Comparison of ENCODE assay signal across 15 cellular contexts in the genomic region with DNA sequence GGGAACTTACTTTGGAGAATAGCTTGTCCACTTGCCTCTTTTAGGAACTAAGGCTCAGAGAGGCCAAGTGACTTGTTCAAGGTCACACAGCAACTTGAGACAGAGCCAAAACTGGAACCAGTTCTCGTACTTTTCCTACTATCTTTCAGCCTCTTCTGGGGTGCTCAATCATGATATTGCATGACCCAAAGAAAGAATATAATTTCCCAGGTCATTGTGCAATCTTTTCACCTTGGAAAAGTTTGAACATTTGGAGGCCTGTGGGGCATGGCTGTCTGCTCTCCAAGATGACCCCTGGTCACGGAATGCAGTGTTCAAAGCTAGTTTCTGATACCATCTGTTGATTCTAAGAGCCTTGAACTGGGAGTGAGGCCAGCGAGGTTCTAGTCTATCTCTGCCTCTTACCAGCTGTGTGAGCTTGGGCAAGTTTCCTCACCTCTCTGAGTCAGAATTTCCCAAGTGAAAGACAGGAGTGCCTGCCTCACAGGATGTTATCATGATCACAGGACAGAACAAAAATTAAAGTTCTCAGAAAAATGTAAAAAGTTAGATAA.
A peak's percentile ranks its signal among the peaks of the same experiment; 100 is the strongest.
DNase-seq lines count a peak whose midpoint lies in the region; ATAC-seq and TF ChIP-seq lines count a peak whose summit lies in the region.
"Had no signal": no experiment of that assay in that cellular context is flagged by ENCODE, and none has a peak within 500 bp of the region (broad histone marks: within the 10 kb centered on the region; RNA-seq: fewer than 3 reads in every experiment).

No MANE protein-coding gene starts in this region.

- peak overlapping the region; percentile 63 for H3K9ac ChIP-seq in skeletal muscle satellite cell (ENCODE audit: low read depth, low read length)

- H3K79me2 ChIP-seq in GM23338 (replicated peaks; ENCODE audit: insufficient read depth): no peaks in the 10 kb centered on the region

- H3K36me3 ChIP-seq in GM23338 (ENCODE audit: insufficient read depth) (no peaks in the 10 kb centered on the region), RWPE2 (ENCODE audit: low read depth) (no peaks in the 10 kb centered on the region), skeletal muscle satellite cell (ENCODE audit: insufficient read depth, low read length) (no peaks in the 10 kb centered on the region)
- H3K36me3 ChIP-seq in CD8-positive, alpha-beta memory T cell (ENCODE audit: insufficient read depth, low read length): no peaks in the 10 kb centered on the region
- H3K36me3 ChIP-seq: gastrocnemius medialis had no signal

- no peak for TF ChIP-seq CTCF in GM23338 (conservative IDR thresholded peaks at IDR 0.05; ENCODE audit: low read depth in 2 of 2)
- no peak for TF ChIP-seq CTCF in RWPE2 (IDR thresholded peaks at IDR 0.05; ENCODE audit: poor library complexity, severe bottlenecking)

- no peak overlapping the region for H3K4me3 ChIP-seq in GM23338
- no peak overlapping the region for H3K4me3 ChIP-seq in RWPE2 (ENCODE audit: severe bottlenecking)
- no peak overlapping the region for H3K4me3 ChIP-seq in skeletal muscle satellite cell (ENCODE audit: low read length)
- H3K4me3 ChIP-seq in CD8-positive, alpha-beta memory T cell (ENCODE audit: low read length): no peak overlapping the region
- H3K4me3 ChIP-seq: gastrocnemius medialis had no signal

- peaks cover 10% of the 10 kb centered on the region for H3K27me3 Mint-ChIP-seq in GM23338 (ENCODE audit: insufficient read depth, low read depth, poor library complexity)
- peaks cover 24 to 77% of the 10 kb centered on the region in 2 donors for H3K27me3 Mint-ChIP-seq in CD8-positive, alpha-beta memory T cell

- H3K27me3 ChIP-seq in GM23338 (ENCODE audit: insufficient read depth) (no peaks in the 10 kb centered on the region), RWPE2 (ENCODE audit: insufficient read depth, poor library complexity, severe bottlenecking) (no peaks in the 10 kb centered on the region), skeletal muscle satellite cell (ENCODE audit: control insufficient read depth, insufficient read depth, low read length) (no peaks in the 10 kb centered on the region)
- H3K27me3 ChIP-seq in CD8-positive, alpha-beta memory T cell (ENCODE audit: insufficient read depth, low read length, poor library complexity, severe bottlenecking): no peaks in the 10 kb centered on the region
- H3K27me3 ChIP-seq: gastrocnemius medialis had no signal

- peak overlapping the region; percentile 16; the same call in 1 of the 2 replicates for H3K27ac Mint-ChIP-seq in GM23338
- no peak overlapping the region for H3K27ac Mint-ChIP-seq in CD8-positive, alpha-beta memory T cell
- H3K27ac Mint-ChIP-seq: activated CD4-positive, alpha-beta T cell treated with anti-CD3 and anti-CD28 coated beads, Interleukin-2, amount 10 ng/mL, durations not matched to agents 7 days and 5 days; activated naive CD8-positive, alpha-beta T cell treated with anti-CD3 and anti-CD28 coated beads, Interleukin-2, amount 10 ng/mL, durations not matched to agents 7 days and 5 days; stimulated activated naive B cell treated with anti-CD40 and anti-IgM and Interleukin-4, amounts not matched to agents 10 μg/mL and 1 μg/mL and 100 μg/mL, for 72 hours had no signal

- no peak for ATAC-seq in GM23338
- peak; percentile 40; the same call in 1 of the 3 replicates for ATAC-seq in RWPE2 (ENCODE audit: low read depth)
- ATAC-seq: gastrocnemius medialis; Right ventricle myocardium inferior; stimulated activated naive B cell treated with anti-CD40 and anti-IgM and Interleukin-4, amounts not matched to agents 10 μg/mL and 1 μg/mL and 100 μg/mL, for 72 hours had no signal

- peak overlapping the region; percentile 96; the same call in 1 of the 2 replicates for H2AFZ ChIP-seq in GM23338

- CTCF ChIA-PET in CD8-positive, alpha-beta memory T cell (lab: Charles Lee): no interaction called here

- no peaks in the 10 kb centered on the region for H3K9me3 Mint-ChIP-seq in GM23338
- H3K9me3 Mint-ChIP-seq in CD8-positive, alpha-beta memory T cell: no peaks in the 10 kb centered on the region
- H3K9me3 Mint-ChIP-seq: activated CD4-positive, alpha-beta T cell treated with anti-CD3 and anti-CD28 coated beads, Interleukin-2, amount 10 ng/mL, durations not matched to agents 7 days and 5 days; activated naive CD8-positive, alpha-beta T cell treated with anti-CD3 and anti-CD28 coated beads, Interleukin-2, amount 10 ng/mL, durations not matched to agents 7 days and 5 days; stimulated activated naive B cell treated with anti-CD40 and anti-IgM and Interleukin-4, amounts not matched to agents 10 μg/mL and 1 μg/mL and 100 μg/mL, for 72 hours had no signal

- H3K4me1 Mint-ChIP-seq in GM23338: peaks cover 42% of the 10 kb centered on the region
- peaks cover 0 to 9% (median 2%) of the 10 kb centered on the region in 3 donors for H3K4me1 Mint-ChIP-seq in CD8-positive, alpha-beta memory T cell
- H3K4me1 Mint-ChIP-seq: stimulated activated naive B cell treated with anti-CD40 and anti-IgM and Interleukin-4, amounts not matched to agents 10 μg/mL and 1 μg/mL and 100 μg/mL, for 72 hours had no signal

- H3K4me1 ChIP-seq in GM23338 (ENCODE audit: insufficient read depth): peaks cover 23% of the 10 kb centered on the region
- H3K4me1 ChIP-seq in RWPE2 (ENCODE audit: insufficient read depth, poor library complexity, severe bottlenecking): peaks cover 22% of the 10 kb centered on the region
- H3K4me1 ChIP-seq in skeletal muscle satellite cell (ENCODE audit: control insufficient read depth, insufficient read depth, low read length): peaks cover 56% of the 10 kb centered on the region
- no peaks in the 10 kb centered on the region for H3K4me1 ChIP-seq in CD8-positive, alpha-beta memory T cell (ENCODE audit: insufficient read depth, low read length)
- H3K4me1 ChIP-seq: gastrocnemius medialis had no signal

- POLR2A ChIA-PET in CD8-positive, alpha-beta memory T cell (lab: Charles Lee): no interaction called here

- no peak overlapping the region for H3K4me3 Mint-ChIP-seq in GM23338
- H3K4me3 Mint-ChIP-seq in CD8-positive, alpha-beta memory T cell: no peak overlapping the region
- H3K4me3 Mint-ChIP-seq: activated CD4-positive, alpha-beta T cell treated with anti-CD3 and anti-CD28 coated beads, Interleukin-2, amount 10 ng/mL, durations not matched to agents 7 days and 5 days; activated naive CD8-positive, alpha-beta T cell treated with anti-CD3 and anti-CD28 coated beads, Interleukin-2, amount 10 ng/mL, durations not matched to agents 7 days and 5 days; stimulated activated naive B cell treated with anti-CD40 and anti-IgM and Interleukin-4, amounts not matched to agents 10 μg/mL and 1 μg/mL and 100 μg/mL, for 72 hours had no signal

- H3K4me2 ChIP-seq in GM23338 (no peak overlapping the region), skeletal muscle satellite cell (ENCODE audit: low read length) (peak overlapping the region; percentile 68)

- no peaks in the 10 kb centered on the region for H4K20me1 ChIP-seq in GM23338 (replicated peaks; ENCODE audit: insufficient read depth)

- H3F3A ChIP-seq in GM23338 (replicated peaks; ENCODE audit: low read depth): no peaks in the 10 kb centered on the region

- DNase-seq in GM23338 (ENCODE audit: low spot score) (no peak), RWPE2 (ENCODE audit: low spot score) (no peak), fibroblast of gingiva (ENCODE audit: low read depth) (peak; percentile 60), NOMO-1 (lab: John Stamatoyannopoulos, UW; ENCODE audit: unreplicated experiment in 2 of 2) (no peak), glomerular visceral epithelial cell (ENCODE audit: extremely low spot score) (no peak)
- no peak for DNase-seq in CD8-positive, alpha-beta memory T cell
- DNase-seq: activated CD4-positive, alpha-beta T cell treated with anti-CD3 and anti-CD28 coated beads, Interleukin-2, amount 10 ng/mL, durations not matched to agents 7 days and 5 days; activated naive CD8-positive, alpha-beta T cell treated with anti-CD3 and anti-CD28 coated beads, Interleukin-2, amount 10 ng/mL, durations not matched to agents 7 days and 5 days; DND-41; gastrocnemius medialis; NCI-H146; stimulated activated naive B cell treated with anti-CD40 and anti-IgM and Interleukin-4, amounts not matched to agents 10 μg/mL and 1 μg/mL and 100 μg/mL, for 72 hours had no signal

- no peaks in the 10 kb centered on the region for H3K9me3 ChIP-seq in RWPE2 (ENCODE audit: severe bottlenecking)
- H3K9me3 ChIP-seq in skeletal muscle satellite cell (replicated peaks; ENCODE audit: low read length): no peaks in the 10 kb centered on the region
- H3K9me3 ChIP-seq in CD8-positive, alpha-beta memory T cell (ENCODE audit: low read length): no peaks in the 10 kb centered on the region
- H3K9me3 ChIP-seq: gastrocnemius medialis had no signal

- 0 out of 2 replicates have a peak overlapping the region, but pooled peaks have one; percentile 36 for H3K27ac ChIP-seq in GM23338 (ENCODE audit: low read depth)
- peak overlapping the region; percentile 21 for H3K27ac ChIP-seq in RWPE2 (ENCODE audit: poor library complexity, severe bottlenecking)
- no peak overlapping the region for H3K27ac ChIP-seq in CD8-positive, alpha-beta memory T cell (ENCODE audit: low read depth, low read length)
- H3K27ac ChIP-seq: gastrocnemius medialis, HL-60 had no signal

- H3K36me3 Mint-ChIP-seq in GM23338 (ENCODE audit: low read depth): no peaks in the 10 kb centered on the region
- H3K36me3 Mint-ChIP-seq in CD8-positive, alpha-beta memory T cell: no peaks in the 10 kb centered on the region
- H3K36me3 Mint-ChIP-seq: activated naive CD8-positive, alpha-beta T cell treated with anti-CD3 and anti-CD28 coated beads, Interleukin-2, amount 10 ng/mL, durations not matched to agents 7 days and 5 days; stimulated activated naive B cell treated with anti-CD40 and anti-IgM and Interleukin-4, amounts not matched to agents 10 μg/mL and 1 μg/mL and 100 μg/mL, for 72 hours had no signal

- H3K9me2 ChIP-seq in GM23338 (ENCODE audit: insufficient read depth): no peaks in the 10 kb centered on the region

TF ChIP-seq in GM23338, 12 proteins besides CTCF, POLR2A, EP300 and RAD21 (continues in another document):
- TF ChIP-seq STAT1 (IDR thresholded peaks at IDR 0.05; ENCODE audit: unreplicated experiment) (no peak), ZNF114 (CRISPR knock-in tag; IDR thresholded peaks at IDR 0.05) (no peak), JUNB (IDR thresholded peaks at IDR 0.05; ENCODE audit: unreplicated experiment) (no peak)
